In genomic region chr15:33852570-33852969, GRCh38 we compare ENCODE assay signal across 10 cellular contexts.
DNase-seq lines count a peak whose midpoint lies in the region; ATAC-seq and TF ChIP-seq lines count a peak whose summit lies in the region.
"Had no signal": no experiment of that assay in that cellular context is flagged by ENCODE, and none has a peak within 500 bp of the region (broad histone marks: within the 10 kb centered on the region; RNA-seq: fewer than 3 reads in every experiment).

No MANE protein-coding gene starts in this region.

- TF ChIP-seq CTCF in GM10266 (IDR thresholded peaks at IDR 0.05; ENCODE audit: control insufficient read depth, insufficient read depth, low read depth, missing control alignments) = no peak

- DNase-seq in AG08395 (ENCODE audit: low spot score) = peak; percentile 59
- peak; percentile 53 for DNase-seq in HS-5 (ENCODE audit: low read depth)
- DNase-seq in amniotic epithelial cell (ENCODE audit: low read depth) = peak; percentile 87
- DNase-seq in hepatic stellate cell (ENCODE audit: low spot score) = peak; percentile 77
- no peak for DNase-seq in activated effector memory CD4-positive, alpha-beta T cell treated with Interleukin-2 at 50 U/mL for 16 hours
- no peak for DNase-seq in GM10266 (ENCODE audit: extremely low spot score)
- DNase-seq: activated T-cell treated with anti-CD3 and anti-CD28 coated beads, Interleukin-2, amount 50 U/mL, for 4 hours; NCI-H2081 treated with DMSO at 0.1 percent for 48 hours had no signal

- no peak for ATAC-seq in HG03139 (IDR thresholded peaks at IDR 0.05; ENCODE audit: unreplicated experiment)
- no peak for ATAC-seq in HG02798 (IDR thresholded peaks at IDR 0.05; ENCODE audit: poor library complexity, unreplicated experiment)
- ATAC-seq: activated T-cell treated with anti-CD3 and anti-CD28 coated beads, Interleukin-2, amount 50 U/mL, for 4 hours had no signal

Comparison
In these comparisons a context has a peak if more than half of its experiments do, and no peak if none do; other contexts are left out.
1. DNase-seq: peak in AG08395 (single experiment), HS-5 (single experiment), amniotic epithelial cell (single experiment) and hepatic stellate cell (single experiment); none in activated effector memory CD4-positive, alpha-beta T cell treated with Interleukin-2 at 50 U/mL for 16 hours (single experiment) and GM10266 (single experiment).